In the genomic region with DNA sequence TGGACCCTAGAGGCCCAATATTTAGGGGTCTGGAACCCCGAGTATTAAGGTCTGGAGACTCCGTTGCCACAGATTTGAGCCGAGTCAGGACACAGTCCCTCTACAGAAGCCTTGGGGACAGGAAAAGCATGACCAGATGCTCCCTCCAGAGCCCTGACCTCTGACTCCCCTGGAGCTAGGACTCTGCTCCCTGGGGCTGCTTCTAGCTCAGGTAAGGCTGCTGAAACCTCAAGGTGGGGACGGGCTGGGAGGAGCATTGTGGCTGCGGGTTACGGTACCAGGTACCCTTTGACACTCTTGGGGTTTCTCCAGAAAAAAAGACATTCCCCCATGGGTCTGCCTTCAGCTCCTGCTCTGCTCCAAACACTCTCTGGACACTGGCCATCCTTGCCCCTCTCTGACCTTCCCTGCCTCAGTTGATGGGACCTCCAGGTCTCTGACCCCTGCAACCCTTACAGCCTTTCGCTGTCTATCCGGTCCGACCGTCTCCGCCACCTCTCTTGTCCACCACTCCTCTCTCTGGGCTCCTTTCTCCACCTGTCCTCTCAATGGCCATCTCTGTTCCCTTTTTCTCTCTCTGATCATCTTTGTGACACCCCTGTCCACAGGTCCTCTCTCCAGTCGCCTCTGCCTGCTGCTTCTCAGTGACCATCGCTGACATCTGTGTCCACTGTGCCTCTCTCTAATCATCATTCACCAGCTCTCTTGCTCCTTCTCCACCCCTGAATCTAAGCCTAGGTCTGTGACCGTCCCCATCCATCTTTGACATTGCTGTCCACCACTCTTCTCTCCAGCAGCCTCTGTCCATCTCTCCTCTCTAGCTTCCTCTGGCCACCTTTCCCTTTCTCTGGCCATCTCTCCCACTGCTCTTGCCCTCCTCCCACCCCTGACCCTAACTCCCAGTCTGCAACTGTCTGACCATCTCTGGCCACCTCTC, we compare ENCODE assay signal across 8 cellular contexts. TPM values are rescaled to one million over a fixed set of nuclear protein-coding genes. Genes with fewer than 3 reads are reported as not detected.
DNase-seq lines count a peak whose midpoint lies in the region; ATAC-seq, FAIRE-seq and TF ChIP-seq lines count a peak whose summit lies in the region.

No MANE protein-coding gene starts in this region.

- no peaks in the 10 kb centered on the region for H3K79me2 ChIP-seq in HepG2 (ENCODE audit: insufficient read depth, low read length)

- peaks cover 5% of the 10 kb centered on the region for H3K36me3 Mint-ChIP-seq in T-helper 2 cell treated with Interferon-gamma antibody and Interleukin-4, amounts not matched to agents 5 μg/mL and 100 μg/mL, for 36 hours (ENCODE audit: low read depth)
- H3K36me3 Mint-ChIP-seq in activated naive CD8-positive, alpha-beta T cell treated with anti-CD3 and anti-CD28 coated beads, Interleukin-2, amount 10 ng/mL, durations not matched to agents 7 days and 5 days: no peaks in the 10 kb centered on the region

- CTCF ChIA-PET in HepG2 (lab: Yijun Ruan, JAX; ENCODE audit: low intra/inter-chr PET ratio, low total read pairs): no interaction called here

- H3K4me3 ChIP-seq in HepG2 (replicated peaks in 1 of 3; ENCODE audit: insufficient read depth in 1 of 3, low read depth in 2 of 3, low read length in 3 of 3) (peak overlapping the region; percentile 73 to 84 (median 74)), suprapubic skin (peak overlapping the region; percentile 73)

- peak overlapping the region; percentile 84 for H3K4me2 ChIP-seq in HepG2 (ENCODE audit: low read depth, low read length)

- 18% methylated on average over 10 of the region's 14 CpGs for WGBS in HepG2 (ENCODE audit: low lambda C conversion rate)
- 47% methylated on average over 10 of the region's 14 CpGs for WGBS in suprapubic skin

- H3K4me1 ChIP-seq in HepG2 (ENCODE audit: insufficient read depth, low read length) (peaks cover 43% of the 10 kb centered on the region), suprapubic skin (peaks cover 39% of the 10 kb centered on the region)

- H2AFZ ChIP-seq in HepG2 (ENCODE audit: low read length): no peak overlapping the region

- POLR2A ChIA-PET in activated naive CD8-positive, alpha-beta T cell treated with anti-CD3 and anti-CD28 coated beads, Interleukin-2, amount 10 ng/mL, durations not matched to agents 7 days and 5 days (lab: Charles Lee): interaction anchor here (1.2 kb wide), 1 partner anchor 21 kb away, joined by 3 read pairs; no protein-coding TSS in a partner anchor
- POLR2A ChIA-PET in HepG2 (lab: Yijun Ruan, JAX): no interaction called here

- TF ChIP-seq CTCF in HepG2 (CRISPR knock-in tag; IDR thresholded peaks at IDR 0.05) (no peak), suprapubic skin (IDR thresholded peaks at IDR 0.05) (no peak)

- H3K27ac Mint-ChIP-seq in T-helper 2 cell treated with Interferon-gamma antibody and Interleukin-4, amounts not matched to agents 5 μg/mL and 100 μg/mL, for 36 hours: peak overlapping the region; percentile 4
- peak overlapping the region; percentile 37 for H3K27ac Mint-ChIP-seq in activated naive CD8-positive, alpha-beta T cell treated with anti-CD3 and anti-CD28 coated beads, Interleukin-2, amount 10 ng/mL, durations not matched to agents 7 days and 5 days

- TF ChIP-seq RAD21 in HepG2 (CRISPR knock-in tag; IDR thresholded peaks at IDR 0.05): no peak

- H3K9ac ChIP-seq in HepG2 (ENCODE audit: insufficient read depth, low read depth, low read length): peak overlapping the region; percentile 79; the same call in 1 of the 2 replicates

- H3K27ac ChIP-seq in HepG2 (ENCODE audit: extremely low read length, insufficient read depth, low read length) (no peak overlapping the region), suprapubic skin (no peak overlapping the region)

- H4K20me1 ChIP-seq in HepG2 (ENCODE audit: insufficient read depth, low read length): 0 out of 2 replicates have a peak, but pooled peaks cover 8% of the 10 kb centered on the region

- peaks cover 21% of the 10 kb centered on the region for H3K4me1 Mint-ChIP-seq in T-helper 2 cell treated with Interferon-gamma antibody and Interleukin-4, amounts not matched to agents 5 μg/mL and 100 μg/mL, for 36 hours (ENCODE audit: low read depth)
- peaks cover 21% of the 10 kb centered on the region for H3K4me1 Mint-ChIP-seq in activated naive CD8-positive, alpha-beta T cell treated with anti-CD3 and anti-CD28 coated beads, Interleukin-2, amount 10 ng/mL, durations not matched to agents 7 days and 5 days

- intact Hi-C loops in HepG2 (cut with micrococcal nuclease; ENCODE audit: unreplicated experiment): loop anchor here (5.0 kb wide), 1 partner anchor 35 kb away; a partner anchor contains a TSS

- no peak for ATAC-seq in activated naive CD8-positive, alpha-beta T cell treated with anti-CD3 and anti-CD28 coated beads, Interleukin-2, amount 10 ng/mL, durations not matched to agents 7 days and 5 days (ENCODE audit: low read depth)
- peak; percentile 56 for ATAC-seq in HepG2
- no peak for ATAC-seq in GM18511 (IDR thresholded peaks at IDR 0.05; ENCODE audit: unreplicated experiment)

- H3K27me3 ChIP-seq in HepG2 (ENCODE audit: control insufficient read depth in 1 of 2, insufficient read depth in 2 of 2, low read length in 2 of 2): no peaks in the 10 kb centered on the region; a peak in 1 of 5 replicates
- H3K27me3 ChIP-seq in suprapubic skin: no peaks in the 10 kb centered on the region

- H3K27me3 Mint-ChIP-seq in T-helper 2 cell treated with Interferon-gamma antibody and Interleukin-4, amounts not matched to agents 5 μg/mL and 100 μg/mL, for 36 hours (ENCODE audit: low read depth): no peaks in the 10 kb centered on the region
- no peaks in the 10 kb centered on the region for H3K27me3 Mint-ChIP-seq in activated naive CD8-positive, alpha-beta T cell treated with anti-CD3 and anti-CD28 coated beads, Interleukin-2, amount 10 ng/mL, durations not matched to agents 7 days and 5 days

- FAIRE-seq in HepG2 (lab: Jason Lieb, UNC): no peak

- TF ChIP-seq EP300 in HepG2 (IDR thresholded peaks at IDR 0.05; ENCODE audit: low read depth in 2 of 2, low read length in 2 of 2) (no peak), HepG2 (CRISPR knock-in tag; IDR thresholded peaks at IDR 0.05; ENCODE audit: borderline replicate concordance) (no peak), suprapubic skin (IDR thresholded peaks at IDR 0.05) (no peak)

- DNase-seq in T-helper 2 cell treated with Interferon-gamma antibody and Interleukin-4, amounts not matched to agents 5 μg/mL and 100 μg/mL, for 36 hours (ENCODE audit: low spot score): no peak
- DNase-seq in T-helper 2 cell (no peak), HepG2 (ENCODE audit: low spot score) (no peak), suprapubic skin (ENCODE audit: low spot score in 2 of 2) (no peak), COR-L47 (lab: John Stamatoyannopoulos, UW) (no peak), COLO829 (ENCODE audit: low spot score) (no peak)
- DNase-seq in activated naive CD8-positive, alpha-beta T cell treated with anti-CD3 and anti-CD28 coated beads, Interleukin-2, amount 10 ng/mL, durations not matched to agents 7 days and 5 days: no peak

- H3K36me3 ChIP-seq in HepG2 (replicated peaks in 1 of 2; ENCODE audit: control insufficient read depth in 1 of 2, insufficient read depth in 2 of 2, low read length in 2 of 2) (no peaks in the 10 kb centered on the region; a peak in 1 of 5 replicates), suprapubic skin (peaks cover 28% of the 10 kb centered on the region)

- in situ Hi-C loops in HepG2 (cut with HindIII; ENCODE audit: extremely low pct_ligation_motif_present, low pct_unique_long_range_greater_than_20kb): loop anchor here (10.0 kb wide), 1 partner anchor 53 kb away; no protein-coding TSS in a partner anchor

- H3K9me3 Mint-ChIP-seq in T-helper 2 cell treated with Interferon-gamma antibody and Interleukin-4, amounts not matched to agents 5 μg/mL and 100 μg/mL, for 36 hours: no peaks in the 10 kb centered on the region
- no peaks in the 10 kb centered on the region for H3K9me3 Mint-ChIP-seq in activated naive CD8-positive, alpha-beta T cell treated with anti-CD3 and anti-CD28 coated beads, Interleukin-2, amount 10 ng/mL, durations not matched to agents 7 days and 5 days

- TF ChIP-seq POLR2A in HepG2 (IDR thresholded peaks at IDR 0.05; ENCODE audit: insufficient read depth in 1 of 2, low read depth in 2 of 2, low read length in 2 of 2) (no peak), suprapubic skin (IDR thresholded peaks at IDR 0.05) (no peak)

- no TSS peak for BruUV-seq in HepG2 (replicated peaks; lab: Mats Ljungman, UMichigan)

- peak overlapping the region; percentile 84 for H3K4me3 Mint-ChIP-seq in T-helper 2 cell treated with Interferon-gamma antibody and Interleukin-4, amounts not matched to agents 5 μg/mL and 100 μg/mL, for 36 hours
- H3K4me3 Mint-ChIP-seq in activated naive CD8-positive, alpha-beta T cell treated with anti-CD3 and anti-CD28 coated beads, Interleukin-2, amount 10 ng/mL, durations not matched to agents 7 days and 5 days: peak overlapping the region; percentile 78

- H3K9me3 ChIP-seq in HepG2 (ENCODE audit: low read length) (no peaks in the 10 kb centered on the region), suprapubic skin (no peaks in the 10 kb centered on the region)

RNA-seq across cellular contexts. Expression of a gene that starts 1.4 kb away (rescaled TPM):
- total RNA-seq in activated naive CD8-positive, alpha-beta T cell treated with anti-CD3 and anti-CD28 coated beads, Interleukin-2, amount 10 ng/mL, durations not matched to agents 7 days and 5 days: 10 to 100 TPM; 10.7 to 12.4 TPM
- total RNA-seq in HepG2 (2016; rRNA removed; fragmentation: Illumina TruSeq; extraction: Trizol) (1.1 and 1.6 TPM in 2 replicates), suprapubic skin (10 to 100 TPM; 10.9 to 18.3 (median 12.8) TPM)
- 0.40 and 0.79 TPM in 2 replicates for total RNA-seq in HepG2 (2016; cell fraction: cytosol; rRNA removed; fragmentation: Illumina TruSeq; extraction: Trizol; ENCODE audit: low read depth)
- 0.77 and 1.4 TPM in 2 replicates for total RNA-seq in HepG2 (2016; cell fraction: insoluble cytoplasmic fraction; rRNA removed; fragmentation: Illumina TruSeq; extraction: Trizol)
- total RNA-seq in HepG2 (2016; cell fraction: membrane; rRNA removed; fragmentation: Illumina TruSeq; extraction: Trizol): 3.2 and 3.3 TPM in 2 replicates
- 1.0 and 1.3 TPM in 2 replicates for total RNA-seq in HepG2 (2016; cell fraction: nucleus; rRNA removed; fragmentation: Illumina TruSeq; extraction: Trizol)
- 0.74 and 0.91 TPM in 2 replicates for polyA plus RNA-seq in HepG2 (2011; rRNA removed)
- 0.47 and 0.78 TPM in 2 replicates for polyA plus RNA-seq in HepG2 (2011; cell fraction: cytosol; rRNA removed)
- 3.4 TPM in 2 replicates for polyA plus RNA-seq in HepG2 (2011; cell fraction: nucleus; rRNA removed)
- polyA plus RNA-seq in HepG2 (2012): 2.5 and 3.6 TPM in 2 replicates
- 2.6 TPM in 2 replicates for polyA plus RNA-seq in HepG2 (2016; cell fraction: cytosol; fragmentation: Illumina TruSeq; extraction: Trizol; ENCODE audit: low read depth)
- 4.2 and 5.4 TPM in 2 replicates for polyA plus RNA-seq in HepG2 (2016; cell fraction: insoluble cytoplasmic fraction; fragmentation: Illumina TruSeq; extraction: Trizol; ENCODE audit: low read depth)
- 8.0 and 8.2 TPM in 2 replicates for polyA plus RNA-seq in HepG2 (2016; cell fraction: membrane; fragmentation: Illumina TruSeq; extraction: Trizol; ENCODE audit: low read depth)
- polyA plus RNA-seq in HepG2 (2016; cell fraction: nucleus; fragmentation: Illumina TruSeq; extraction: Trizol; ENCODE audit: insufficient read depth, low read depth): 3.9 and 5.6 TPM in 2 replicates
- 1.2 and 2.4 TPM in 2 replicates for polyA minus RNA-seq in HepG2 (2011; rRNA and poly(A)+ RNA removed; ENCODE audit: low replicate concordance)
- 2.5 and 3.3 TPM in 2 replicates for polyA minus RNA-seq in HepG2 (2011; cell fraction: cytosol; rRNA and poly(A)+ RNA removed)
- 1.8 and 3.2 TPM in 2 replicates for polyA minus RNA-seq in HepG2 (2011; cell fraction: nucleus; rRNA and poly(A)+ RNA removed)

RNA-seq across cellular contexts. Expression of a gene that starts 29.5 kb away (rescaled TPM):
- 10 to 100 TPM; 10.6 to 11.2 TPM for total RNA-seq in activated naive CD8-positive, alpha-beta T cell treated with anti-CD3 and anti-CD28 coated beads, Interleukin-2, amount 10 ng/mL, durations not matched to agents 7 days and 5 days
- total RNA-seq in HepG2 (2016; rRNA removed; fragmentation: Illumina TruSeq; extraction: Trizol) (not detected in 2 replicates), suprapubic skin (10 to 100 TPM; 12.4 to 29.4 (median 15.6) TPM)
- not detected in 2 replicates for total RNA-seq in HepG2 (2016; cell fraction: cytosol; rRNA removed; fragmentation: Illumina TruSeq; extraction: Trizol; ENCODE audit: low read depth)
- total RNA-seq in HepG2 (2016; cell fraction: insoluble cytoplasmic fraction; rRNA removed; fragmentation: Illumina TruSeq; extraction: Trizol): not detected in 2 replicates
- not detected in 2 replicates for total RNA-seq in HepG2 (2016; cell fraction: membrane; rRNA removed; fragmentation: Illumina TruSeq; extraction: Trizol)
- not detected in 2 replicates for total RNA-seq in HepG2 (2016; cell fraction: nucleus; rRNA removed; fragmentation: Illumina TruSeq; extraction: Trizol)
- polyA plus RNA-seq in HepG2 (2011; rRNA removed): 0.20 TPM in 1 of 2 replicates, not detected in the other
- not detected in 2 replicates for polyA plus RNA-seq in HepG2 (2011; cell fraction: cytosol; rRNA removed)
- polyA plus RNA-seq in HepG2 (2011; cell fraction: nucleus; rRNA removed): not detected in 2 replicates
- not detected in 2 replicates for polyA plus RNA-seq in HepG2 (2012)
- not detected in 2 replicates for polyA plus RNA-seq in HepG2 (2016; cell fraction: cytosol; fragmentation: Illumina TruSeq; extraction: Trizol; ENCODE audit: low read depth)
- polyA plus RNA-seq in HepG2 (2016; cell fraction: insoluble cytoplasmic fraction; fragmentation: Illumina TruSeq; extraction: Trizol; ENCODE audit: low read depth): not detected in 2 replicates
- polyA plus RNA-seq in HepG2 (2016; cell fraction: membrane; fragmentation: Illumina TruSeq; extraction: Trizol; ENCODE audit: low read depth): not detected in 2 replicates
- polyA plus RNA-seq in HepG2 (2016; cell fraction: nucleus; fragmentation: Illumina TruSeq; extraction: Trizol; ENCODE audit: insufficient read depth, low read depth): not detected in 2 replicates
- polyA minus RNA-seq in HepG2 (2011; rRNA and poly(A)+ RNA removed; ENCODE audit: low replicate concordance): not detected in 2 replicates
- not detected in 2 replicates for polyA minus RNA-seq in HepG2 (2011; cell fraction: cytosol; rRNA and poly(A)+ RNA removed)
- polyA minus RNA-seq in HepG2 (2011; cell fraction: nucleus; rRNA and poly(A)+ RNA removed): not detected in 2 replicates

RNA-seq across cellular contexts. Expression of a gene that starts 35.3 kb away (rescaled TPM):
- total RNA-seq in activated naive CD8-positive, alpha-beta T cell treated with anti-CD3 and anti-CD28 coated beads, Interleukin-2, amount 10 ng/mL, durations not matched to agents 7 days and 5 days: 100 to 1,000 TPM; 186 to 190 TPM
- total RNA-seq in HepG2 (2016; rRNA removed; fragmentation: Illumina TruSeq; extraction: Trizol) (0.24 TPM in 1 of 2 replicates, not detected in the other), suprapubic skin (1 to 10 TPM in 1 of 4 donors, not detected in 3; 8.3 TPM)
- 0.79 TPM in 1 of 2 replicates, not detected in the other for total RNA-seq in HepG2 (2016; cell fraction: cytosol; rRNA removed; fragmentation: Illumina TruSeq; extraction: Trizol; ENCODE audit: low read depth)
- not detected in 2 replicates for total RNA-seq in HepG2 (2016; cell fraction: insoluble cytoplasmic fraction; rRNA removed; fragmentation: Illumina TruSeq; extraction: Trizol)
- total RNA-seq in HepG2 (2016; cell fraction: membrane; rRNA removed; fragmentation: Illumina TruSeq; extraction: Trizol): 0.65 TPM in 1 of 2 replicates, not detected in the other
- not detected in 2 replicates for total RNA-seq in HepG2 (2016; cell fraction: nucleus; rRNA removed; fragmentation: Illumina TruSeq; extraction: Trizol)
- 1.2 and 2.3 TPM in 2 replicates for polyA plus RNA-seq in HepG2 (2011; rRNA removed)
- polyA plus RNA-seq in HepG2 (2011; cell fraction: cytosol; rRNA removed): 2.2 TPM in 2 replicates
- polyA plus RNA-seq in HepG2 (2011; cell fraction: nucleus; rRNA removed): 0.64 and 0.72 TPM in 2 replicates
- 0.37 and 0.60 TPM in 2 replicates for polyA plus RNA-seq in HepG2 (2012)
- 0.61 TPM in 1 of 2 replicates, not detected in the other for polyA plus RNA-seq in HepG2 (2016; cell fraction: cytosol; fragmentation: Illumina TruSeq; extraction: Trizol; ENCODE audit: low read depth)
- polyA plus RNA-seq in HepG2 (2016; cell fraction: insoluble cytoplasmic fraction; fragmentation: Illumina TruSeq; extraction: Trizol; ENCODE audit: low read depth): not detected in 2 replicates
- not detected in 2 replicates for polyA plus RNA-seq in HepG2 (2016; cell fraction: membrane; fragmentation: Illumina TruSeq; extraction: Trizol; ENCODE audit: low read depth)
- polyA plus RNA-seq in HepG2 (2016; cell fraction: nucleus; fragmentation: Illumina TruSeq; extraction: Trizol; ENCODE audit: insufficient read depth, low read depth): 1.6 TPM in 2 replicates
- polyA minus RNA-seq in HepG2 (2011; rRNA and poly(A)+ RNA removed; ENCODE audit: low replicate concordance): 0.77 and 4.2 TPM in 2 replicates
- not detected in 2 replicates for polyA minus RNA-seq in HepG2 (2011; cell fraction: cytosol; rRNA and poly(A)+ RNA removed)
- polyA minus RNA-seq in HepG2 (2011; cell fraction: nucleus; rRNA and poly(A)+ RNA removed): not detected in 2 replicates

RNA-seq across cellular contexts. Expression of a gene that starts 37.3 kb away (rescaled TPM):
- total RNA-seq in activated naive CD8-positive, alpha-beta T cell treated with anti-CD3 and anti-CD28 coated beads, Interleukin-2, amount 10 ng/mL, durations not matched to agents 7 days and 5 days: 10 to 100 TPM; 40.7 to 48.7 TPM
- total RNA-seq in HepG2 (2016; rRNA removed; fragmentation: Illumina TruSeq; extraction: Trizol) (0.38 and 2.1 TPM in 2 replicates), suprapubic skin (10 to 100 TPM in 1 of 4 donors, 1 to 10 TPM in 3; 3.7 to 15.7 (median 6.9) TPM)
- total RNA-seq in HepG2 (2016; cell fraction: cytosol; rRNA removed; fragmentation: Illumina TruSeq; extraction: Trizol; ENCODE audit: low read depth): 1.1 and 1.7 TPM in 2 replicates
- total RNA-seq in HepG2 (2016; cell fraction: insoluble cytoplasmic fraction; rRNA removed; fragmentation: Illumina TruSeq; extraction: Trizol): 0.33 and 1.8 TPM in 2 replicates
- 0.87 and 2.1 TPM in 2 replicates for total RNA-seq in HepG2 (2016; cell fraction: membrane; rRNA removed; fragmentation: Illumina TruSeq; extraction: Trizol)
- total RNA-seq in HepG2 (2016; cell fraction: nucleus; rRNA removed; fragmentation: Illumina TruSeq; extraction: Trizol): 1.2 and 3.4 TPM in 2 replicates
- polyA plus RNA-seq in HepG2 (2011; rRNA removed): 1.6 and 2.3 TPM in 2 replicates
- polyA plus RNA-seq in HepG2 (2011; cell fraction: cytosol; rRNA removed): 0.45 and 0.74 TPM in 2 replicates
- polyA plus RNA-seq in HepG2 (2011; cell fraction: nucleus; rRNA removed): 13.5 and 15.3 TPM in 2 replicates
- polyA plus RNA-seq in HepG2 (2012): 0.69 and 1.1 TPM in 2 replicates
- polyA plus RNA-seq in HepG2 (2016; cell fraction: cytosol; fragmentation: Illumina TruSeq; extraction: Trizol; ENCODE audit: low read depth): 1.3 and 1.8 TPM in 2 replicates
- polyA plus RNA-seq in HepG2 (2016; cell fraction: insoluble cytoplasmic fraction; fragmentation: Illumina TruSeq; extraction: Trizol; ENCODE audit: low read depth): 0.28 and 0.74 TPM in 2 replicates
- 0.70 and 1.0 TPM in 2 replicates for polyA plus RNA-seq in HepG2 (2016; cell fraction: membrane; fragmentation: Illumina TruSeq; extraction: Trizol; ENCODE audit: low read depth)
- 6.4 and 8.2 TPM in 2 replicates for polyA plus RNA-seq in HepG2 (2016; cell fraction: nucleus; fragmentation: Illumina TruSeq; extraction: Trizol; ENCODE audit: insufficient read depth, low read depth)
- polyA minus RNA-seq in HepG2 (2011; rRNA and poly(A)+ RNA removed; ENCODE audit: low replicate concordance): 8.6 and 15.8 TPM in 2 replicates
- polyA minus RNA-seq in HepG2 (2011; cell fraction: cytosol; rRNA and poly(A)+ RNA removed): 2.5 TPM in 1 of 2 replicates, not detected in the other
- 7.7 and 8.0 TPM in 2 replicates for polyA minus RNA-seq in HepG2 (2011; cell fraction: nucleus; rRNA and poly(A)+ RNA removed)

RNA-seq across cellular contexts. Expression of a gene that starts 57.4 kb away (rescaled TPM):
- 10 to 100 TPM; 22.2 to 22.8 TPM for total RNA-seq in activated naive CD8-positive, alpha-beta T cell treated with anti-CD3 and anti-CD28 coated beads, Interleukin-2, amount 10 ng/mL, durations not matched to agents 7 days and 5 days
- total RNA-seq in HepG2 (2016; rRNA removed; fragmentation: Illumina TruSeq; extraction: Trizol) (21.0 and 22.8 TPM in 2 replicates), suprapubic skin (10 to 100 TPM; 21.6 to 29.6 (median 27.5) TPM)
- total RNA-seq in HepG2 (2016; cell fraction: cytosol; rRNA removed; fragmentation: Illumina TruSeq; extraction: Trizol; ENCODE audit: low read depth): 10.6 and 12.2 TPM in 2 replicates
- 20.9 and 21.2 TPM in 2 replicates for total RNA-seq in HepG2 (2016; cell fraction: insoluble cytoplasmic fraction; rRNA removed; fragmentation: Illumina TruSeq; extraction: Trizol)
- 21.9 and 24.8 TPM in 2 replicates for total RNA-seq in HepG2 (2016; cell fraction: membrane; rRNA removed; fragmentation: Illumina TruSeq; extraction: Trizol)
- 10.8 and 12.0 TPM in 2 replicates for total RNA-seq in HepG2 (2016; cell fraction: nucleus; rRNA removed; fragmentation: Illumina TruSeq; extraction: Trizol)
- polyA plus RNA-seq in HepG2 (2011; rRNA removed): 17.8 and 18.7 TPM in 2 replicates
- polyA plus RNA-seq in HepG2 (2011; cell fraction: cytosol; rRNA removed): 24.1 and 32.9 TPM in 2 replicates
- polyA plus RNA-seq in HepG2 (2011; cell fraction: nucleus; rRNA removed): 16.2 and 17.2 TPM in 2 replicates
- 11.8 and 14.9 TPM in 2 replicates for polyA plus RNA-seq in HepG2 (2012)
- polyA plus RNA-seq in HepG2 (2016; cell fraction: cytosol; fragmentation: Illumina TruSeq; extraction: Trizol; ENCODE audit: low read depth): 10.2 and 10.4 TPM in 2 replicates
- 24.9 and 26.1 TPM in 2 replicates for polyA plus RNA-seq in HepG2 (2016; cell fraction: insoluble cytoplasmic fraction; fragmentation: Illumina TruSeq; extraction: Trizol; ENCODE audit: low read depth)
- polyA plus RNA-seq in HepG2 (2016; cell fraction: membrane; fragmentation: Illumina TruSeq; extraction: Trizol; ENCODE audit: low read depth): 18.7 and 21.3 TPM in 2 replicates
- polyA plus RNA-seq in HepG2 (2016; cell fraction: nucleus; fragmentation: Illumina TruSeq; extraction: Trizol; ENCODE audit: insufficient read depth, low read depth): 17.9 and 19.2 TPM in 2 replicates
- 6.1 and 13.8 TPM in 2 replicates for polyA minus RNA-seq in HepG2 (2011; rRNA and poly(A)+ RNA removed; ENCODE audit: low replicate concordance)
- 7.8 and 9.5 TPM in 2 replicates for polyA minus RNA-seq in HepG2 (2011; cell fraction: cytosol; rRNA and poly(A)+ RNA removed)
- polyA minus RNA-seq in HepG2 (2011; cell fraction: nucleus; rRNA and poly(A)+ RNA removed): 7.1 and 8.1 TPM in 2 replicates

Comparison
In these comparisons a context has a peak if more than half of its experiments do, and no peak if none do; other contexts are left out.
1. RNA of a gene that starts 29.5 kb away (total RNA-seq): 12.4 to 29.4 TPM in suprapubic skin and 10.6 to 11.2 TPM in activated naive CD8-positive, alpha-beta T cell treated with anti-CD3 and anti-CD28 coated beads, Interleukin-2, amount 10 ng/mL, durations not matched to agents 7 days and 5 days; not detected in HepG2; every median in the first group is over 10 times any median in the second.
2. RNA of a gene that starts 35.3 kb away (total RNA-seq): 186 to 190 TPM in activated naive CD8-positive, alpha-beta T cell treated with anti-CD3 and anti-CD28 coated beads, Interleukin-2, amount 10 ng/mL, durations not matched to agents 7 days and 5 days; 8.3 TPM in suprapubic skin and 0.24 to 0.79 TPM in HepG2; every median in the first group is over 10 times any median in the second.